12 cellular contexts compared by ENCODE assay signal in the genomic region with DNA sequence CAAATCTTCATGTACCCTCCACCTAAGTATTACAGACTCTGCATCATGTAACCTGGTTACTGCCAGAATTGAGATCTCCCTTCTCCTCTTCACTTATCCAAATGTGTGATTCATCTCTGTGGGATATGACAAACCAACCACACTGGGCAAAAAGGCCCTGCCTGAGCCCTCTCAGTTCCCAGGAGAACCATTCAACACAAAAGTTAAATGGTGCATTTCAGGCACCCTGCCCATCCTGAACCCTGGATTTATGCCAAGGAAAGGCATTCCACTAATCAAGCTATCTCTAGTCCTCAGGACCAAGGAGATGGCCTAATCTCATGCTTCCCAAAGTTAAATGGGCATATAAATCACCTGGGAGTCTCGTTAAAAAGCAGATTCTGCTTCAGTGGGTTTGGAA.
A peak's percentile ranks its signal among the peaks of the same experiment; 100 is the strongest.
DNase-seq lines count a peak whose midpoint lies in the region; ATAC-seq and TF ChIP-seq lines count a peak whose summit lies in the region.
"Had no signal": no experiment of that assay in that cellular context is flagged by ENCODE, and none has a peak within 500 bp of the region (broad histone marks: within the 10 kb centered on the region; RNA-seq: fewer than 3 reads in every experiment).

No MANE protein-coding gene starts in this region.

- no peak for TF ChIP-seq CTCF in chondrocyte (IDR thresholded peaks at IDR 0.05)

- no peak overlapping the region for H3K4me3 Mint-ChIP-seq in activated naive CD4-positive, alpha-beta T cell treated with anti-CD3 and anti-CD28 coated beads for 36 hours
- H3K4me3 Mint-ChIP-seq in chondrocyte (ENCODE audit: unreplicated experiment) = no peak overlapping the region
- H3K4me3 Mint-ChIP-seq: IgD-negative memory B cell; T-helper 1 cell treated with Interleukin-12 subunit alpha and Interleukin-12 subunit beta and Interleukin-4 antibody, amounts not matched to agents 30 μg/mL and 1 μg/mL, for 36 hours had no signal

- intact Hi-C loops in activated naive CD4-positive, alpha-beta T cell treated with anti-CD3 and anti-CD28 coated beads for 36 hours (cut with micrococcal nuclease) = no loop called here

- H3K36me3 Mint-ChIP-seq in activated naive CD4-positive, alpha-beta T cell treated with anti-CD3 and anti-CD28 coated beads, Interleukin-2, amount 50 U/mL, for 72 hours = peaks cover 1 to 4% of the 10 kb centered on the region in 2 donors
- H3K36me3 Mint-ChIP-seq in activated naive CD4-positive, alpha-beta T cell treated with anti-CD3 and anti-CD28 coated beads for 36 hours (ENCODE audit: low read depth) = peaks cover 4% of the 10 kb centered on the region
- no peaks in the 10 kb centered on the region for H3K36me3 Mint-ChIP-seq in chondrocyte (ENCODE audit: low read depth)
- H3K36me3 Mint-ChIP-seq: IgD-negative memory B cell had no signal

- H3K4me1 Mint-ChIP-seq in activated naive CD4-positive, alpha-beta T cell treated with anti-CD3 and anti-CD28 coated beads for 36 hours (ENCODE audit: low read depth) = peaks cover 81% of the 10 kb centered on the region
- peaks cover 78% of the 10 kb centered on the region for H3K4me1 Mint-ChIP-seq in chondrocyte (ENCODE audit: low read depth)

- DNase-seq in activated naive CD4-positive, alpha-beta T cell treated with anti-CD3 and anti-CD28 coated beads, Interleukin-2, amount 50 U/mL, for 72 hours (ENCODE audit: low spot score in 2 of 2) = no peak
- DNase-seq in activated naive CD4-positive, alpha-beta T cell treated with anti-CD3 and anti-CD28 coated beads for 36 hours = no peak
- DNase-seq in NCI-H187 (lab: John Stamatoyannopoulos, UW) (peak; percentile 17 to 85), chondrocyte (ENCODE audit: low spot score) (no peak), NCI-H748 treated with DMSO at 0.1 percent for 48 hours (lab: John Stamatoyannopoulos, UW) (no peak), RPMI8226 (no peak)
- no peak for DNase-seq in stimulated activated naive CD8-positive, alpha-beta T cell treated with anti-CD3 and anti-CD28 coated beads, Interleukin-15, Interleukin-2, amounts not matched to agents 100 U/mL and 50 U/mL, for 24 hours
- DNase-seq: right lobe of liver, tibial artery had no signal

- ATAC-seq in activated naive CD4-positive, alpha-beta T cell treated with anti-CD3 and anti-CD28 coated beads, Interleukin-2, amount 50 U/mL, for 72 hours = peak; percentile 69 to 88
- ATAC-seq in stimulated activated naive CD8-positive, alpha-beta T cell treated with anti-CD3 and anti-CD28 coated beads, Interleukin-15, Interleukin-2, amounts not matched to agents 100 U/mL and 50 U/mL, for 24 hours = peak; percentile 71
- no peak for ATAC-seq in HG03039 (IDR thresholded peaks at IDR 0.05; ENCODE audit: unreplicated experiment)

- peaks cover 0 to 2% of the 10 kb centered on the region in 2 donors for H3K9me3 Mint-ChIP-seq in activated naive CD4-positive, alpha-beta T cell treated with anti-CD3 and anti-CD28 coated beads, Interleukin-2, amount 50 U/mL, for 72 hours
- H3K9me3 Mint-ChIP-seq in activated naive CD4-positive, alpha-beta T cell treated with anti-CD3 and anti-CD28 coated beads for 36 hours = no peaks in the 10 kb centered on the region
- H3K9me3 Mint-ChIP-seq in chondrocyte (ENCODE audit: low read depth) = no peaks in the 10 kb centered on the region
- H3K9me3 Mint-ChIP-seq: IgD-negative memory B cell; T-helper 1 cell treated with Interleukin-12 subunit alpha and Interleukin-12 subunit beta and Interleukin-4 antibody, amounts not matched to agents 30 μg/mL and 1 μg/mL, for 36 hours had no signal

- no peak overlapping the region for H3K27ac Mint-ChIP-seq in activated naive CD4-positive, alpha-beta T cell treated with anti-CD3 and anti-CD28 coated beads, Interleukin-2, amount 50 U/mL, for 72 hours
- no peak overlapping the region for H3K27ac Mint-ChIP-seq in activated naive CD4-positive, alpha-beta T cell treated with anti-CD3 and anti-CD28 coated beads for 36 hours
- H3K27ac Mint-ChIP-seq in chondrocyte (ENCODE audit: unreplicated experiment) = peak overlapping the region; percentile 55
- H3K27ac Mint-ChIP-seq: IgD-negative memory B cell; T-helper 1 cell treated with Interleukin-12 subunit alpha and Interleukin-12 subunit beta and Interleukin-4 antibody, amounts not matched to agents 30 μg/mL and 1 μg/mL, for 36 hours had no signal

- H3K27me3 Mint-ChIP-seq in activated naive CD4-positive, alpha-beta T cell treated with anti-CD3 and anti-CD28 coated beads for 36 hours (ENCODE audit: low read depth) = no peaks in the 10 kb centered on the region
- H3K27me3 Mint-ChIP-seq in chondrocyte (ENCODE audit: low read depth) = no peaks in the 10 kb centered on the region
- H3K27me3 Mint-ChIP-seq: IgD-negative memory B cell had no signal

- CTCF ChIA-PET in activated naive CD4-positive, alpha-beta T cell treated with anti-CD3 and anti-CD28 coated beads for 36 hours (lab: Charles Lee) = no interaction called here

Comparison
In these comparisons a context has a peak if more than half of its experiments do, and no peak if none do; other contexts are left out.
1. DNase-seq: peak in NCI-H187 (2 of 2); none in activated naive CD4-positive, alpha-beta T cell treated with anti-CD3 and anti-CD28 coated beads, Interleukin-2, amount 50 U/mL, for 72 hours (0 of 2), activated naive CD4-positive, alpha-beta T cell treated with anti-CD3 and anti-CD28 coated beads for 36 hours (single experiment), chondrocyte (single experiment), stimulated activated naive CD8-positive, alpha-beta T cell treated with anti-CD3 and anti-CD28 coated beads, Interleukin-15, Interleukin-2, amounts not matched to agents 100 U/mL and 50 U/mL, for 24 hours (single experiment), NCI-H748 treated with DMSO at 0.1 percent for 48 hours (single experiment) and RPMI8226 (single experiment).